ENCODE assay signal across 1 cellular context in the genomic region with DNA sequence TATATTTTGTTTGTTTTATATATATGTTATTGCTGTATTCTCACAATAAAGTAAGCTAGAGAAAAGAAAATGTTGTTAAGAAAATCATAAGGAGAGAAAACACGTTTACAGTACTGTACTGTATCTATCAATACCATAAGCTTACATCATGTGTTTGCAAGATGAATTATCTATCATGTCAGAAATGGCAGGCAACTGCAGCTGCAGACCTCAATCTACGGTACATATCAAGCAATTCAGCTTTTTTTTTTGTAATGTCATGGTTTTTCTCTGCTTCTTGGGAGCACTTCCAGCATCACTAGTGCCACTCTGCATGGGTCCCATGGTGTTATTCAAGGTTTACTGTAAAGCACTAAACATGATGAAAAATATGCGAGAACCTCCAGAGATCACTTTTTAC.
A peak's percentile ranks its signal among the peaks of the same experiment; 100 is the strongest.
TF ChIP-seq lines count a peak whose summit lies in the region.

No MANE protein-coding gene starts in this region.

TF ChIP-seq in K562, 482 proteins besides CTCF, POLR2A, EP300 and RAD21 (continued from another document and continues in another):
- TF ChIP-seq, protein P1, sequence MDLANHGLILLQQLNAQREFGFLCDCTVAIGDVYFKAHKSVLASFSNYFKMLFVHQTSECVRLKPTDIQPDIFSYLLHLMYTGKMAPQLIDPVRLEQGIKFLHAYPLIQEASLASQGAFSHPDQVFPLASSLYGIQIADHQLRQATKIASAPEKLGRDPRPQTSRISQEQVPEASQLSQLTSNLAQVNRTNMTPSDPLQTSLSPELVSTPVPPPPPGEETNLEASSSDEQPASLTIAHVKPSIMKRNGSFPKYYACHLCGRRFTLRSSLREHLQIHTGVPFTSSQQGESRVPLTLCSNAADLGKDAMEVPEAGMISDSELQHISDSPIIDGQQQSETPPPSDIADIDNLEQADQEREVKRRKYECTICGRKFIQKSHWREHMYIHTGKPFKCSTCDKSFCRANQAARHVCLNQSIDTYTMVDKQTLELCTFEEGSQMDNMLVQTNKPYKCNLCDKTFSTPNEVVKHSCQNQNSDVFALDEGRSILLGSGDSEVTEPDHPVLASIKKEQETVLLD (IDR thresholded peaks at IDR 0.05), result no peak
- TF ChIP-seq RAD51 (IDR thresholded peaks at IDR 0.05; ENCODE audit: borderline replicate concordance, low read depth), result no peak
- TF ChIP-seq, protein P2, sequence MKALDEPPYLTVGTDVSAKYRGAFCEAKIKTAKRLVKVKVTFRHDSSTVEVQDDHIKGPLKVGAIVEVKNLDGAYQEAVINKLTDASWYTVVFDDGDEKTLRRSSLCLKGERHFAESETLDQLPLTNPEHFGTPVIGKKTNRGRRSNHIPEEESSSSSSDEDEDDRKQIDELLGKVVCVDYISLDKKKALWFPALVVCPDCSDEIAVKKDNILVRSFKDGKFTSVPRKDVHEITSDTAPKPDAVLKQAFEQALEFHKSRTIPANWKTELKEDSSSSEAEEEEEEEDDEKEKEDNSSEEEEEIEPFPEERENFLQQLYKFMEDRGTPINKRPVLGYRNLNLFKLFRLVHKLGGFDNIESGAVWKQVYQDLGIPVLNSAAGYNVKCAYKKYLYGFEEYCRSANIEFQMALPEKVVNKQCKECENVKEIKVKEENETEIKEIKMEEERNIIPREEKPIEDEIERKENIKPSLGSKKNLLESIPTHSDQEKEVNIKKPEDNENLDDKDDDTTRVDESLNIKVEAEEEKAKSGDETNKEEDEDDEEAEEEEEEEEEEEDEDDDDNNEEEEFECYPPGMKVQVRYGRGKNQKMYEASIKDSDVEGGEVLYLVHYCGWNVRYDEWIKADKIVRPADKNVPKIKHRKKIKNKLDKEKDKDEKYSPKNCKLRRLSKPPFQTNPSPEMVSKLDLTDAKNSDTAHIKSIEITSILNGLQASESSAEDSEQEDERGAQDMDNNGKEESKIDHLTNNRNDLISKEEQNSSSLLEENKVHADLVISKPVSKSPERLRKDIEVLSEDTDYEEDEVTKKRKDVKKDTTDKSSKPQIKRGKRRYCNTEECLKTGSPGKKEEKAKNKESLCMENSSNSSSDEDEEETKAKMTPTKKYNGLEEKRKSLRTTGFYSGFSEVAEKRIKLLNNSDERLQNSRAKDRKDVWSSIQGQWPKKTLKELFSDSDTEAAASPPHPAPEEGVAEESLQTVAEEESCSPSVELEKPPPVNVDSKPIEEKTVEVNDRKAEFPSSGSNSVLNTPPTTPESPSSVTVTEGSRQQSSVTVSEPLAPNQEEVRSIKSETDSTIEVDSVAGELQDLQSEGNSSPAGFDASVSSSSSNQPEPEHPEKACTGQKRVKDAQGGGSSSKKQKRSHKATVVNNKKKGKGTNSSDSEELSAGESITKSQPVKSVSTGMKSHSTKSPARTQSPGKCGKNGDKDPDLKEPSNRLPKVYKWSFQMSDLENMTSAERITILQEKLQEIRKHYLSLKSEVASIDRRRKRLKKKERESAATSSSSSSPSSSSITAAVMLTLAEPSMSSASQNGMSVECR (CRISPR knock-in tag; IDR thresholded peaks at IDR 0.05), result no peak
- no peak for TF ChIP-seq NBN (IDR thresholded peaks at IDR 0.05; ENCODE audit: low read depth)
- no peak for TF ChIP-seq MBD2 (IDR thresholded peaks at IDR 0.05; ENCODE audit: borderline replicate concordance, low read depth)
- TF ChIP-seq JUND (IDR thresholded peaks at IDR 0.05; ENCODE audit: borderline replicate concordance, low read depth, low read length), result no peak
- TF ChIP-seq JUND (tag; IDR thresholded peaks at IDR 0.05; ENCODE audit: borderline replicate concordance, low read depth, low read length), result no peak
- no peak for TF ChIP-seq ZNF707 (CRISPR knock-in tag; conservative IDR thresholded peaks at IDR 0.05)
- no peak for TF ChIP-seq CBX1 (IDR thresholded peaks at IDR 0.05; ENCODE audit: low read depth)
- TF ChIP-seq SREBF2 (CRISPR knock-in tag; IDR thresholded peaks at IDR 0.05), result no peak
- TF ChIP-seq, protein P3, sequence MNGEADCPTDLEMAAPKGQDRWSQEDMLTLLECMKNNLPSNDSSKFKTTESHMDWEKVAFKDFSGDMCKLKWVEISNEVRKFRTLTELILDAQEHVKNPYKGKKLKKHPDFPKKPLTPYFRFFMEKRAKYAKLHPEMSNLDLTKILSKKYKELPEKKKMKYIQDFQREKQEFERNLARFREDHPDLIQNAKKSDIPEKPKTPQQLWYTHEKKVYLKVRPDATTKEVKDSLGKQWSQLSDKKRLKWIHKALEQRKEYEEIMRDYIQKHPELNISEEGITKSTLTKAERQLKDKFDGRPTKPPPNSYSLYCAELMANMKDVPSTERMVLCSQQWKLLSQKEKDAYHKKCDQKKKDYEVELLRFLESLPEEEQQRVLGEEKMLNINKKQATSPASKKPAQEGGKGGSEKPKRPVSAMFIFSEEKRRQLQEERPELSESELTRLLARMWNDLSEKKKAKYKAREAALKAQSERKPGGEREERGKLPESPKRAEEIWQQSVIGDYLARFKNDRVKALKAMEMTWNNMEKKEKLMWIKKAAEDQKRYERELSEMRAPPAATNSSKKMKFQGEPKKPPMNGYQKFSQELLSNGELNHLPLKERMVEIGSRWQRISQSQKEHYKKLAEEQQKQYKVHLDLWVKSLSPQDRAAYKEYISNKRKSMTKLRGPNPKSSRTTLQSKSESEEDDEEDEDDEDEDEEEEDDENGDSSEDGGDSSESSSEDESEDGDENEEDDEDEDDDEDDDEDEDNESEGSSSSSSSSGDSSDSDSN (IDR thresholded peaks at IDR 0.05; ENCODE audit: borderline replicate concordance in 1 of 2, low read depth in 2 of 2, low read length in 2 of 2), result no peak
- TF ChIP-seq, protein P4, sequence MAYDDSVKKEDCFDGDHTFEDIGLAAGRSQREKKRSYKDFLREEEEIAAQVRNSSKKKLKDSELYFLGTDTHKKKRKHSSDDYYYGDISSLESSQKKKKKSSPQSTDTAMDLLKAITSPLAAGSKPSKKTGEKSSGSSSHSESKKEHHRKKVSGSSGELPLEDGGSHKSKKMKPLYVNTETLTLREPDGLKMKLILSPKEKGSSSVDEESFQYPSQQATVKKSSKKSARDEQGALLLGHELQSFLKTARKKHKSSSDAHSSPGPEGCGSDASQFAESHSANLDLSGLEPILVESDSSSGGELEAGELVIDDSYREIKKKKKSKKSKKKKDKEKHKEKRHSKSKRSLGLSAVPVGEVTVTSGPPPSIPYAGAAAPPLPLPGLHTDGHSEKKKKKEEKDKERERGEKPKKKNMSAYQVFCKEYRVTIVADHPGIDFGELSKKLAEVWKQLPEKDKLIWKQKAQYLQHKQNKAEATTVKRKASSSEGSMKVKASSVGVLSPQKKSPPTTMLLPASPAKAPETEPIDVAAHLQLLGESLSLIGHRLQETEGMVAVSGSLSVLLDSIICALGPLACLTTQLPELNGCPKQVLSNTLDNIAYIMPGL (CRISPR knock-in tag; IDR thresholded peaks at IDR 0.05), result no peak
- no peak for TF ChIP-seq ZNF224 (CRISPR knock-in tag; IDR thresholded peaks at IDR 0.05)
- TF ChIP-seq FOXJ2 (tag; IDR thresholded peaks at IDR 0.05), result no peak
- TF ChIP-seq, protein P5, sequence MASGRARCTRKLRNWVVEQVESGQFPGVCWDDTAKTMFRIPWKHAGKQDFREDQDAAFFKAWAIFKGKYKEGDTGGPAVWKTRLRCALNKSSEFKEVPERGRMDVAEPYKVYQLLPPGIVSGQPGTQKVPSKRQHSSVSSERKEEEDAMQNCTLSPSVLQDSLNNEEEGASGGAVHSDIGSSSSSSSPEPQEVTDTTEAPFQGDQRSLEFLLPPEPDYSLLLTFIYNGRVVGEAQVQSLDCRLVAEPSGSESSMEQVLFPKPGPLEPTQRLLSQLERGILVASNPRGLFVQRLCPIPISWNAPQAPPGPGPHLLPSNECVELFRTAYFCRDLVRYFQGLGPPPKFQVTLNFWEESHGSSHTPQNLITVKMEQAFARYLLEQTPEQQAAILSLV (tag; IDR thresholded peaks at IDR 0.05), result no peak
- TF ChIP-seq ARID2 (IDR thresholded peaks at IDR 0.05), result no peak
- no peak for TF ChIP-seq ZNF644 (tag; IDR thresholded peaks at IDR 0.05; ENCODE audit: low read depth)
- peak; percentile 7; the same call in 1 of the 2 replicates for TF ChIP-seq MAFK (IDR thresholded peaks at IDR 0.05; ENCODE audit: low read length)
- TF ChIP-seq, protein P6, sequence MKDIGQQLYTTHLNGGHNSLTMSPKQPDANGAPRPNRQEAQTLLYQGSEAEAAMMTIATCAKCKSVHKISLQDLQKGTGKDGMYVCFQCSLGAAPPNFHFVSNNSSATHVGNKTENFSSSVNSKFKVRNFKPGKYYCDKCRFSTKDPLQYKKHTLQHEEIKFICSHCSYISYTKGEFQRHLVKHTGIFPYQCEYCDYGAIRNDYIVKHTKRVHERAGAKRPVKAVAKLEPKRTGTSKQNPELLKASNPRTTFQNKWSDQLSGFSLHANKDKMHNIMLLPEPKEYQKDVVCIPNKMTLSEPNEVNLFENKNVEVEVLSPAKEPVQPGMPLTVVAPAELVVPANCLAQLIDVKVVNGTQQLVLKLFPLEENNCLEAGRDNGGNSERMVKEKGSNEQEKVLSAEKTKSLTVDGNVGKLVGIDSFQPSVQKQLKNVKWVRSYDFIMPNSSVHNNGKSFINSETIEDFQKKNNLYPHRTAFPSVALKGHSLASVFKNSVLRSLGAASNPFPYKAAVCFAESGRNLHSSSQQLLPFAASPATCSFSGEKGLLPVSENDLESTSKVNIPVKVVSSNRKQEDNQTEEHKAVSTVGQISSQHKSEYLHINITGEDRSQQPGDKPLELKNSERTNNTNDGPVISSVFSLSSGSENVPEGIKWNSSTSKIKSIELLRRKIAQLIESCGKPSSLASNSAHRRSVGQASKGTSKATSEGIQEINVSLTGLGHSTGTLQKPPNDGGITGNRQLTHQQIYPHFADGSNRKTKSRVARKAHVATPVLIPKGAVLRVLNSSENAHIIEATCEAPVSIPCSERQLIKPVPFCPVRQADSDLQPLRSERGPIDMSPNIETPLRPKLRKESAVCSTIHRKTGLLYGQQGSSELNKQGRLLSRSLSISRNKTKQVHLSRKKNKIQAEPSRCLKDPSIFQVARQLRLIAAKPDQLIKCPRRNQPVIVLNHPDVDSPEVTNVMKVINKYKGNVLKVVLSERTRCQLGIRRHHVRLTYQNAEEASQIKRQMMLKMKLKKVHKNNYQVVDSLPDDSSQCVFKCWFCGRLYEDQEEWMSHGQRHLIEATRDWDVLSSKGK (CRISPR knock-in tag; IDR thresholded peaks at IDR 0.05), result no peak
- peak; percentile 42; the same call in 1 of the 2 replicates for TF ChIP-seq MAFF (IDR thresholded peaks at IDR 0.05; ENCODE audit: low read length)
- TF ChIP-seq PCBP2 (IDR thresholded peaks at IDR 0.05; ENCODE audit: low read depth, low read length, poor library complexity, severe bottlenecking), result no peak
- TF ChIP-seq, protein P7, sequence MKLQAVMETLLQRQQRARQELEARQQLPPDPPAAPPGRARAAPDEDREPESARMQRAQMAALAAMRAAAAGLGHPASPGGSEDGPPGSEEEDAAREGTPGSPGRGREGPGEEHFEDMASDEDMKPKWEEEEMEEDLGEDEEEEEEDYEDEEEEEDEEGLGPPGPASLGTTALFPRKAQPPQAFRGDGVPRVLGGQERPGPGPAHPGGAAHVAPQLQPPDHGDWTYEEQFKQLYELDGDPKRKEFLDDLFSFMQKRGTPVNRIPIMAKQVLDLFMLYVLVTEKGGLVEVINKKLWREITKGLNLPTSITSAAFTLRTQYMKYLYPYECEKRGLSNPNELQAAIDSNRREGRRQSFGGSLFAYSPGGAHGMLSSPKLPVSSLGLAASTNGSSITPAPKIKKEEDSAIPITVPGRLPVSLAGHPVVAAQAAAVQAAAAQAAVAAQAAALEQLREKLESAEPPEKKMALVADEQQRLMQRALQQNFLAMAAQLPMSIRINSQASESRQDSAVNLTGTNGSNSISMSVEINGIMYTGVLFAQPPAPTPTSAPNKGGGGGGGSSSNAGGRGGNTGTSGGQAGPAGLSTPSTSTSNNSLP (IDR thresholded peaks at IDR 0.05; ENCODE audit: borderline replicate concordance, low read depth, low read length), result no peak
- TF ChIP-seq HNRNPUL1 (IDR thresholded peaks at IDR 0.05; ENCODE audit: low read length), result no peak
- TF ChIP-seq, protein P8, sequence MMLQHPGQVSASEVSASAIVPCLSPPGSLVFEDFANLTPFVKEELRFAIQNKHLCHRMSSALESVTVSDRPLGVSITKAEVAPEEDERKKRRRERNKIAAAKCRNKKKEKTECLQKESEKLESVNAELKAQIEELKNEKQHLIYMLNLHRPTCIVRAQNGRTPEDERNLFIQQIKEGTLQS (IDR thresholded peaks at IDR 0.05), result peak; percentile 46; the same call in 1 of the 2 replicates
- TF ChIP-seq, protein P8 (CRISPR knock-in tag; conservative IDR thresholded peaks at IDR 0.05), result no peak
- no peak for TF ChIP-seq RBM25 (IDR thresholded peaks at IDR 0.05; ENCODE audit: low read depth, low read length, severe bottlenecking)
- TF ChIP-seq, protein P9, sequence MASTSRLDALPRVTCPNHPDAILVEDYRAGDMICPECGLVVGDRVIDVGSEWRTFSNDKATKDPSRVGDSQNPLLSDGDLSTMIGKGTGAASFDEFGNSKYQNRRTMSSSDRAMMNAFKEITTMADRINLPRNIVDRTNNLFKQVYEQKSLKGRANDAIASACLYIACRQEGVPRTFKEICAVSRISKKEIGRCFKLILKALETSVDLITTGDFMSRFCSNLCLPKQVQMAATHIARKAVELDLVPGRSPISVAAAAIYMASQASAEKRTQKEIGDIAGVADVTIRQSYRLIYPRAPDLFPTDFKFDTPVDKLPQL (IDR thresholded peaks at IDR 0.05; ENCODE audit: extremely low read depth, insufficient read length), result no peak
- TF ChIP-seq SNIP1 (IDR thresholded peaks at IDR 0.05; ENCODE audit: low read depth), result no peak
- TF ChIP-seq KLF13 (tag; IDR thresholded peaks at IDR 0.05; ENCODE audit: borderline replicate concordance, low read depth), result no peak
- TF ChIP-seq ZNF766 (CRISPR knock-in tag; conservative IDR thresholded peaks at IDR 0.05), result 0 out of 2 replicates have a peak, but pooled peaks have one; percentile 33
- TF ChIP-seq, protein P10, sequence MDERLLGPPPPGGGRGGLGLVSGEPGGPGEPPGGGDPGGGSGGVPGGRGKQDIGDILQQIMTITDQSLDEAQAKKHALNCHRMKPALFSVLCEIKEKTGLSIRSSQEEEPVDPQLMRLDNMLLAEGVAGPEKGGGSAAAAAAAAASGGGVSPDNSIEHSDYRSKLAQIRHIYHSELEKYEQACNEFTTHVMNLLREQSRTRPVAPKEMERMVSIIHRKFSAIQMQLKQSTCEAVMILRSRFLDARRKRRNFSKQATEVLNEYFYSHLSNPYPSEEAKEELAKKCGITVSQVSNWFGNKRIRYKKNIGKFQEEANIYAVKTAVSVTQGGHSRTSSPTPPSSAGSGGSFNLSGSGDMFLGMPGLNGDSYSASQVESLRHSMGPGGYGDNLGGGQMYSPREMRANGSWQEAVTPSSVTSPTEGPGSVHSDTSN (CRISPR knock-in tag; IDR thresholded peaks at IDR 0.05; ENCODE audit: low read depth), result no peak
- TF ChIP-seq, protein P10 (tag; conservative IDR thresholded peaks at IDR 0.05; ENCODE audit: low read depth), result peak; percentile 63
- TF ChIP-seq ZFP1 (CRISPR knock-in tag; IDR thresholded peaks at IDR 0.05), result no peak
- TF ChIP-seq PCBP1 (IDR thresholded peaks at IDR 0.05; ENCODE audit: low read depth, low read length, poor library complexity, severe bottlenecking), result no peak
- TF ChIP-seq TGIF2 (CRISPR knock-in tag; IDR thresholded peaks at IDR 0.05), result no peak
- TF ChIP-seq POLR2H (tag; IDR thresholded peaks at IDR 0.05; ENCODE audit: low read depth), result no peak
- TF ChIP-seq ZC3H8 (IDR thresholded peaks at IDR 0.05), result no peak
- TF ChIP-seq ZNF175 (CRISPR knock-in tag; IDR thresholded peaks at IDR 0.05; ENCODE audit: low read depth), result no peak
